19 cellular contexts compared by ENCODE assay signal in genomic region chr2:42840760-42841159, GRCh38. TPM values are rescaled to one million over a fixed set of nuclear protein-coding genes. Genes with fewer than 3 reads are reported as not detected.
A peak's percentile ranks its signal among the peaks of the same experiment; 100 is the strongest.
DNase-seq lines count a peak whose midpoint lies in the region; ATAC-seq and TF ChIP-seq lines count a peak whose summit lies in the region.
"Had no signal": no experiment of that assay in that cellular context is flagged by ENCODE, and none has a peak within 500 bp of the region (broad histone marks: within the 10 kb centered on the region; RNA-seq: fewer than 3 reads in every experiment).

No MANE protein-coding gene starts in this region.

- H3K36me3 ChIP-seq in gastroesophageal sphincter (no peaks in the 10 kb centered on the region), sigmoid colon (no peaks in the 10 kb centered on the region), uterus (no peaks in the 10 kb centered on the region)

- no peak overlapping the region for H3K4me3 Mint-ChIP-seq in activated CD8-positive, alpha-beta memory T cell treated with anti-CD3 and anti-CD28 coated beads, Interleukin-2, amount 10 ng/mL, durations not matched to agents 7 days and 5 days
- H3K4me3 Mint-ChIP-seq: B cell; CD4-positive, CD25-positive, alpha-beta regulatory T cell had no signal

- H3K27ac Mint-ChIP-seq in activated CD8-positive, alpha-beta memory T cell treated with anti-CD3 and anti-CD28 coated beads, Interleukin-2, amount 10 ng/mL, durations not matched to agents 7 days and 5 days: no peak overlapping the region
- H3K27ac Mint-ChIP-seq: B cell had no signal

- H3K27ac ChIP-seq in gastroesophageal sphincter: peak overlapping the region in 3 of 4 donors; percentile 7 to 42 (median 9)
- H3K27ac ChIP-seq in sigmoid colon: peak overlapping the region; percentile 16 to 27 (median 22)
- peak overlapping the region; percentile 83 to 86 for H3K27ac ChIP-seq in uterus
- H3K27ac ChIP-seq: 22Rv1, PC-9 had no signal

- no peaks in the 10 kb centered on the region for H3K36me3 Mint-ChIP-seq in activated CD8-positive, alpha-beta memory T cell treated with anti-CD3 and anti-CD28 coated beads, Interleukin-2, amount 10 ng/mL, durations not matched to agents 7 days and 5 days

- no peaks in the 10 kb centered on the region for H3K9me3 Mint-ChIP-seq in activated CD8-positive, alpha-beta memory T cell treated with anti-CD3 and anti-CD28 coated beads, Interleukin-2, amount 10 ng/mL, durations not matched to agents 7 days and 5 days (ENCODE audit: low read depth)

- TF ChIP-seq POLR2A in gastroesophageal sphincter (IDR thresholded peaks at IDR 0.05): no peak
- no peak for TF ChIP-seq POLR2A in sigmoid colon (IDR thresholded peaks at IDR 0.05)
- TF ChIP-seq POLR2A in uterus (IDR thresholded peaks at IDR 0.05): no peak

- intact Hi-C loops in sigmoid colon (cut with DNase I): no loop called here
- intact Hi-C loops in uterus (cut with DNase I; ENCODE audit: low total_unique reads): no loop called here

- peaks cover 0 to 52% (median 22%) of the 10 kb centered on the region in 3 donors for H3K4me1 ChIP-seq in gastroesophageal sphincter
- H3K4me1 ChIP-seq in sigmoid colon: peaks cover 0 to 44% (median 39%) of the 10 kb centered on the region in 4 donors
- peaks cover 0 to 11% of the 10 kb centered on the region in 2 donors for H3K4me1 ChIP-seq in uterus

- TF ChIP-seq EP300 in gastroesophageal sphincter (IDR thresholded peaks at IDR 0.05): no peak
- TF ChIP-seq EP300 in sigmoid colon (IDR thresholded peaks at IDR 0.05): no peak

- 100% methylated on average over 1 of the region's 6 CpGs; no CpG with 5 or more reads in 1 of the 2 donors for whole genome bisulfite sequencing in gastroesophageal sphincter (ENCODE audit: low coverage in 1 of 2), 2 donors
- 90% methylated on average over 6 of the region's 6 CpGs for WGBS in sigmoid colon, 2 donors

- H3K27me3 ChIP-seq in gastroesophageal sphincter: no peaks in the 10 kb centered on the region
- H3K27me3 ChIP-seq in sigmoid colon: no peaks in the 10 kb centered on the region
- H3K27me3 ChIP-seq in uterus: no peaks in the 10 kb centered on the region

- peak; percentile 33 for DNase-seq in activated CD8-positive, alpha-beta memory T cell treated with anti-CD3 and anti-CD28 coated beads, Interleukin-2, amount 50 U/mL, for 48 hours
- no peak for DNase-seq in activated CD8-positive, alpha-beta memory T cell treated with anti-CD3 and anti-CD28 coated beads, Interleukin-2, amount 10 ng/mL, durations not matched to agents 7 days and 5 days
- DNase-seq in sigmoid colon (no peak), uterus (peak; percentile 11 to 15)
- no peak for DNase-seq in stimulated activated naive CD4-positive, alpha-beta T cell (lab: John Stamatoyannopoulos, UW)
- DNase-seq: CD4-positive, CD25-positive, alpha-beta regulatory T cell; DMS153; NCI-H1092; NCI-H146; NCI-H2081 treated with DMSO at 0.1 percent for 48 hours; NCI-H524; PC-9 had no signal

- peaks cover 2% of the 10 kb centered on the region for H3K4me1 Mint-ChIP-seq in activated CD8-positive, alpha-beta memory T cell treated with anti-CD3 and anti-CD28 coated beads, Interleukin-2, amount 10 ng/mL, durations not matched to agents 7 days and 5 days
- H3K4me1 Mint-ChIP-seq: B cell; CD4-positive, CD25-positive, alpha-beta regulatory T cell had no signal

- CTCF ChIA-PET in activated CD8-positive, alpha-beta memory T cell treated with anti-CD3 and anti-CD28 coated beads, Interleukin-2, amount 10 ng/mL, durations not matched to agents 7 days and 5 days (lab: Charles Lee): interaction anchor here (0.9 to 2.1 kb wide), 2 partner anchors 86 to 106 kb away, joined by 3 to 4 read pairs; no protein-coding TSS in a partner anchor

- H3K4me3 ChIP-seq in gastroesophageal sphincter (no peak overlapping the region), sigmoid colon (no peak overlapping the region), uterus (no peak overlapping the region)
- H3K4me3 ChIP-seq: PC-9 had no signal

- ATAC-seq in activated CD8-positive, alpha-beta memory T cell treated with anti-CD3 and anti-CD28 coated beads, Interleukin-2, amount 10 ng/mL, durations not matched to agents 7 days and 5 days: no peak
- no peak for ATAC-seq in gastroesophageal sphincter
- ATAC-seq in GM18870 (IDR thresholded peaks at IDR 0.05; ENCODE audit: unreplicated experiment): no peak
- no peak for ATAC-seq in esophagus mucosa

- H3K9me3 ChIP-seq in gastroesophageal sphincter: no peaks in the 10 kb centered on the region
- H3K9me3 ChIP-seq in sigmoid colon: no peaks in the 10 kb centered on the region
- H3K9me3 ChIP-seq in uterus: no peaks in the 10 kb centered on the region

- H3K27me3 Mint-ChIP-seq in activated CD8-positive, alpha-beta memory T cell treated with anti-CD3 and anti-CD28 coated beads, Interleukin-2, amount 10 ng/mL, durations not matched to agents 7 days and 5 days: peaks cover 5% of the 10 kb centered on the region
- H3K27me3 Mint-ChIP-seq: B cell had no signal

- TF ChIP-seq CTCF in gastroesophageal sphincter (IDR thresholded peaks at IDR 0.05) (no peak), sigmoid colon (IDR thresholded peaks at IDR 0.05) (no peak), uterus (IDR thresholded peaks at IDR 0.05) (no peak)

RNA-seq across cellular contexts. Expression of gene HAAO, which starts 48.4 kb away (rescaled TPM):
- under 1 TPM in 1 of 2 experiments, not detected in 1; 0.56 TPM for total RNA-seq in activated CD8-positive, alpha-beta memory T cell treated with anti-CD3 and anti-CD28 coated beads, Interleukin-2, amount 10 ng/mL, durations not matched to agents 7 days and 5 days
- total RNA-seq in gastroesophageal sphincter (10 to 100 TPM in 2 of 4 donors, 1 to 10 TPM in 2; 6.0 to 19.1 (median 9.8) TPM), sigmoid colon (1 to 10 TPM; 2.5 to 5.6 (median 3.5) TPM), uterus (10 to 100 TPM in 3 of 4 donors, 1 to 10 TPM in 1; 3.1 to 25.1 (median 20.8) TPM), esophagus mucosa (4.1 TPM)
- polyA plus RNA-seq in sigmoid colon: 10 to 100 TPM in 2 of 3 donors, 1 to 10 TPM in 1; 8.3 to 37.9 (median 12.6) TPM
- total RNA-seq: CD4-positive, CD25-positive, alpha-beta regulatory T cell; H4; MCF 10A; PC-9 had no signal

Comparison
In these comparisons a context has a peak if more than half of its experiments do, and no peak if none do; other contexts are left out.
1. DNase-seq: peak in activated CD8-positive, alpha-beta memory T cell treated with anti-CD3 and anti-CD28 coated beads, Interleukin-2, amount 50 U/mL, for 48 hours (single experiment) and uterus (2 of 2); none in activated CD8-positive, alpha-beta memory T cell treated with anti-CD3 and anti-CD28 coated beads, Interleukin-2, amount 10 ng/mL, durations not matched to agents 7 days and 5 days (single experiment), sigmoid colon (single experiment) and stimulated activated naive CD4-positive, alpha-beta T cell (0 of 6).
2. H3K27ac ChIP-seq: peak in every context shown above with its lines; median percentile 84 in uterus; 22 in sigmoid colon; 9 in gastroesophageal sphincter.